In genomic region chr1:94183197-94183815, GRCh38 we compare ENCODE assay signal across 19 cellular contexts.
"Had no signal": no experiment of that assay in that cellular context is flagged by ENCODE, and none has a peak within 500 bp of the region (broad histone marks: within the 10 kb centered on the region; RNA-seq: fewer than 3 reads in every experiment).

No MANE protein-coding gene starts in this region.

- H3K4me1 ChIP-seq: pancreas, suprapubic skin, transverse colon had no signal

- H3K4me1 Mint-ChIP-seq: memory B cell; natural killer cell; stimulated activated naive CD8-positive, alpha-beta T cell treated with anti-CD3 and anti-CD28 coated beads, Interleukin-15, amount 100 ng/mL, for 72 hours had no signal

- H3K9me3 ChIP-seq: pancreas, suprapubic skin, transverse colon had no signal

- H3K36me3 Mint-ChIP-seq: memory B cell, natural killer cell had no signal

- H3K4me3 ChIP-seq: pancreas, smooth muscle cell, suprapubic skin, transverse colon had no signal

- H3K27me3 ChIP-seq: pancreas, suprapubic skin, transverse colon had no signal

- H3K36me3 ChIP-seq: transverse colon had no signal

- ATAC-seq: activated CD4-positive, CD25-positive, alpha-beta regulatory T cell treated with anti-CD3 and anti-CD28 coated beads, Interleukin-2, amount 50 U/mL, for 24 hours; natural killer cell; pancreas; sciatic nerve; stimulated activated naive CD8-positive, alpha-beta T cell treated with anti-CD3 and anti-CD28 coated beads, Interleukin-15, amount 100 ng/mL, for 72 hours had no signal

- H3K4me3 Mint-ChIP-seq: memory B cell; natural killer cell; stimulated activated naive CD8-positive, alpha-beta T cell treated with anti-CD3 and anti-CD28 coated beads, Interleukin-15, amount 100 ng/mL, for 72 hours; T-helper 1 cell treated with Interleukin-12 subunit alpha and Interleukin-12 subunit beta and Interleukin-4 antibody, amounts not matched to agents 30 μg/mL and 1 μg/mL, for 36 hours had no signal

- H3K27ac Mint-ChIP-seq: memory B cell; natural killer cell; stimulated activated naive CD8-positive, alpha-beta T cell treated with anti-CD3 and anti-CD28 coated beads, Interleukin-15, amount 100 ng/mL, for 72 hours; T-helper 1 cell treated with Interleukin-12 subunit alpha and Interleukin-12 subunit beta and Interleukin-4 antibody, amounts not matched to agents 30 μg/mL and 1 μg/mL, for 36 hours had no signal

- H3K9me3 Mint-ChIP-seq: memory B cell; natural killer cell; stimulated activated naive CD8-positive, alpha-beta T cell treated with anti-CD3 and anti-CD28 coated beads, Interleukin-15, amount 100 ng/mL, for 72 hours; T-helper 1 cell treated with Interleukin-12 subunit alpha and Interleukin-12 subunit beta and Interleukin-4 antibody, amounts not matched to agents 30 μg/mL and 1 μg/mL, for 36 hours had no signal

- H3K27ac ChIP-seq: pancreas, suprapubic skin, transverse colon had no signal

- DNase-seq: activated CD4-positive, alpha-beta T cell treated with anti-CD3 and anti-CD28 coated beads, Interleukin-2, amount 50 U/mL, for 1 hour; activated CD8-positive, alpha-beta memory T cell treated with anti-CD3 and anti-CD28 coated beads for 24 hours; activated CD8-positive, alpha-beta memory T cell treated with anti-CD3 and anti-CD28 coated beads, Interleukin-2, amount 50 U/mL, for 48 hours; activated effector memory CD4-positive, alpha-beta T cell treated with Interleukin-2 at 50 U/mL for 16 hours; activated naive CD4-positive, alpha-beta T cell treated with anti-CD3 and anti-CD28 coated beads, Interleukin-2, amount 50 U/mL, for 16 hours; activated T-cell treated with anti-CD3 and anti-CD28 coated beads, Interleukin-2, amount 50 U/mL, for 48 hours; aorta; erythroblast; natural killer cell; pancreas; stimulated activated CD4-positive, alpha-beta T cell treated with anti-CD3 and anti-CD28 coated beads, Interleukin-4, amount 100 ng/mL, for 1 hour; stimulated activated naive CD8-positive, alpha-beta T cell treated with anti-CD3 and anti-CD28 coated beads, Interleukin-15, amount 100 ng/mL, for 72 hours; transverse colon had no signal
